In the genomic region with DNA sequence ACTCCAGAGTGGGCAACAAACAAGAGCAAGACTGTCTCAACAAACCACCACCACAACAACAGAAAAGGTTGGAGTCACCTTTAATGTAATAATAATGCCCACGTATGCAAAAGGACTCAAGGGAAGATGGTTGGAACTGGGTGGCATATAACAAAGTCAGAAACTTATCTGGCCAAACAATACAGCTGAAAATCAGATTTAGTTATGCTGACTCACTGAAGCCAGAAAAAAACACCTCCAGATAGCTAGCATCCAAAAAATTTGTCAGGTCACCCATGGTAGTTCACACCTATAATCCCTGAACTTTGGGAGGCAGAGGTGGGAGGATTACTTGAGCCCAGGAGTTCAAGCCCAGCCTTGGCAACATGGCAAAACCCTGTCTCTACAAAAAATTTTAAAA, we compare ENCODE assay signal across 30 cellular contexts. TPM values are rescaled to one million over a fixed set of nuclear protein-coding genes. Genes with fewer than 3 reads are reported as not detected.
"Had no signal": no experiment of that assay in that cellular context is flagged by ENCODE, and none has a peak within 500 bp of the region (broad histone marks: within the 10 kb centered on the region; RNA-seq: fewer than 3 reads in every experiment).

No MANE protein-coding gene starts in this region.

- H3K27me3 Mint-ChIP-seq: naive B cell; progenitor cell of endocrine pancreas; stimulated activated memory B cell treated with anti-CD40 and anti-IgM and Interleukin-4, amounts not matched to agents 10 μg/mL and 1 μg/mL and 100 μg/mL, for 72 hours had no signal

- H3K27ac Mint-ChIP-seq: immature natural killer cell; mesothelial cell of epicardium; naive B cell; natural killer cell; nephron progenitor cell; neural progenitor cell; stimulated activated memory B cell treated with anti-CD40 and anti-IgM and Interleukin-4, amounts not matched to agents 10 μg/mL and 1 μg/mL and 100 μg/mL, for 72 hours had no signal

- H3K4me3 ChIP-seq: left lung, lower lobe of right lung, neural progenitor cell, ovary, right atrium auricular region, right lobe of liver, smooth muscle cell, stomach, testis, thyroid gland, transverse colon, uterus had no signal

- H3K4me1 Mint-ChIP-seq: immature natural killer cell; naive B cell; natural killer cell; nephron progenitor cell; neural progenitor cell; stimulated activated memory B cell treated with anti-CD40 and anti-IgM and Interleukin-4, amounts not matched to agents 10 μg/mL and 1 μg/mL and 100 μg/mL, for 72 hours had no signal

- ATAC-seq: left colon; left lung; lower lobe of right lung; natural killer cell; right lobe of liver; stimulated activated memory B cell treated with anti-CD40 and anti-IgM and Interleukin-4, amounts not matched to agents 10 μg/mL and 1 μg/mL and 100 μg/mL, for 72 hours had no signal

- H3K4me1 ChIP-seq: neural progenitor cell, right lobe of liver, uterus had no signal

- H3K36me3 ChIP-seq: neural progenitor cell, ovary, uterus had no signal

- H3K9me3 Mint-ChIP-seq: immature natural killer cell; mesothelial cell of epicardium; naive B cell; natural killer cell; nephron progenitor cell; neural progenitor cell; stimulated activated memory B cell treated with anti-CD40 and anti-IgM and Interleukin-4, amounts not matched to agents 10 μg/mL and 1 μg/mL and 100 μg/mL, for 72 hours had no signal

- H3K27ac ChIP-seq: lower lobe of right lung, neural progenitor cell, ovary, right atrium auricular region, right lobe of liver, stomach, testis, thyroid gland, transverse colon, uterus had no signal

- H3K9ac ChIP-seq: neural progenitor cell had no signal

- DNase-seq: hypothalamus; immature natural killer cell; kidney; left colon; left lung; lower lobe of right lung; mammary epithelial cell; mesenchymal stem cell; naive B cell; natural killer cell; nephron progenitor cell; ovary; right lobe of liver; stimulated activated CD4-positive, alpha-beta T cell treated with anti-CD3 and anti-CD28 coated beads, Interleukin-1b, Interleukin-23, amount 100 ng/mL, for 48 hours; stimulated activated CD4-positive, alpha-beta T cell treated with anti-CD3 and anti-CD28 coated beads, Interleukin-2, amount 100 ng/mL, for 48 hours; stimulated activated CD4-positive, alpha-beta T cell treated with anti-CD3 and anti-CD28 coated beads, Interleukin-4, amount 100 ng/mL, for 4 hours; stimulated activated CD8-positive, alpha-beta memory T cell treated with anti-CD3 and anti-CD28 coated beads, Interleukin-4, amount 100 ng/mL, for 48 hours; stimulated activated naive CD4-positive, alpha-beta T cell treated with Interleukin-2 at 50 U/mL for 16 hours; stomach; testis; thyroid gland; transverse colon; uterus had no signal

- H3K9me3 ChIP-seq: left lung, lower lobe of right lung, ovary, right atrium auricular region, right lobe of liver, stomach, testis, thyroid gland, transverse colon, uterus had no signal

- H3K27me3 ChIP-seq: left lung, neural progenitor cell, ovary, right atrium auricular region, right lobe of liver, stomach, testis, thyroid gland, transverse colon, uterus had no signal

- H3K4me2 ChIP-seq: neural progenitor cell, smooth muscle cell had no signal

- H3K4me3 Mint-ChIP-seq: immature natural killer cell; mesothelial cell of epicardium; naive B cell; natural killer cell; nephron progenitor cell; neural progenitor cell; stimulated activated memory B cell treated with anti-CD40 and anti-IgM and Interleukin-4, amounts not matched to agents 10 μg/mL and 1 μg/mL and 100 μg/mL, for 72 hours had no signal

- H2AFZ ChIP-seq: neural progenitor cell had no signal

RNA-seq across cellular contexts. Expression of a gene that starts 49.5 kb away (rescaled TPM):
- polyA plus RNA-seq: immature natural killer cell, liver, mammary epithelial cell, ovary, smooth muscle cell, stomach had no signal
